Comparison of ENCODE assay signal across 16 cellular contexts in genomic region chr1:1832151-1832550, GRCh38. TPM values are rescaled to one million over a fixed set of nuclear protein-coding genes. Genes with fewer than 3 reads are reported as not detected.
A peak's percentile ranks its signal among the peaks of the same experiment; 100 is the strongest.
DNase-seq lines count a peak whose midpoint lies in the region; FAIRE-seq and TF ChIP-seq lines count a peak whose summit lies in the region.
"Had no signal": no experiment of that assay in that cellular context is flagged by ENCODE, and none has a peak within 500 bp of the region (broad histone marks: within the 10 kb centered on the region; RNA-seq: fewer than 3 reads in every experiment).

No MANE protein-coding gene starts in this region.

- H3K9me3 Mint-ChIP-seq in neural crest cell (no peaks in the 10 kb centered on the region), osteocyte (ENCODE audit: unreplicated experiment) (no peaks in the 10 kb centered on the region)

- peak overlapping the region; percentile 80 for H3K9ac ChIP-seq in OCI-LY1 (ENCODE audit: low read length)

- peaks cover 38% of the 10 kb centered on the region for H3K4me1 Mint-ChIP-seq in neural crest cell
- H3K4me1 Mint-ChIP-seq in osteocyte (ENCODE audit: unreplicated experiment): peaks cover 25% of the 10 kb centered on the region

- DNase-seq in D721Med (ENCODE audit: insufficient read length, low spot score) (peak; percentile 27), amniotic epithelial cell (ENCODE audit: low read depth) (peak; percentile 36), neural crest cell (ENCODE audit: low read depth, low spot score) (no peak), NCI-H526 treated with DMSO at 0.1 percent for 48 hours (lab: John Stamatoyannopoulos, UW) (no peak), osteocyte (ENCODE audit: extremely low spot score, unreplicated experiment) (no peak), DMS53 treated with DMSO at 0.1 percent for 48 hours (lab: John Stamatoyannopoulos, UW; ENCODE audit: unreplicated experiment) (no peak)
- DNase-seq: cortex of kidney, esophagus squamous epithelium, GDM1, heart right ventricle, NCI-H2081 treated with DMSO at 0.1 percent for 48 hours, retina, T-helper 9 cell, upper lobe of left lung had no signal

- peak overlapping the region; percentile 98 for H3K27ac ChIP-seq in OCI-LY1 (ENCODE audit: low read depth, low read length, poor library complexity, severe bottlenecking)
- H3K27ac ChIP-seq: esophagus squamous epithelium, upper lobe of left lung had no signal

- peak overlapping the region; percentile 45 for H3K4me3 Mint-ChIP-seq in neural crest cell
- no peak overlapping the region for H3K4me3 Mint-ChIP-seq in osteocyte (ENCODE audit: unreplicated experiment)

- no peaks in the 10 kb centered on the region for H3K9me3 ChIP-seq in OCI-LY1 (ENCODE audit: low read length)
- H3K9me3 ChIP-seq: esophagus squamous epithelium, heart right ventricle, upper lobe of left lung had no signal

- peaks cover 54% of the 10 kb centered on the region for H3K79me2 ChIP-seq in OCI-LY1 (ENCODE audit: insufficient read depth, low read length)

- H2AFZ ChIP-seq in OCI-LY1 (ENCODE audit: low read length): no peak overlapping the region

- peak overlapping the region; percentile 53 for H3K4me3 ChIP-seq in OCI-LY1 (ENCODE audit: low read depth, low read length, poor library complexity, severe bottlenecking)
- H3K4me3 ChIP-seq: esophagus squamous epithelium, heart right ventricle, upper lobe of left lung had no signal

- H3K9me2 ChIP-seq in OCI-LY1 (ENCODE audit: low read depth, low read length): no peaks in the 10 kb centered on the region

- H3K4me1 ChIP-seq in OCI-LY1 (ENCODE audit: insufficient read depth, low read length, severe bottlenecking): peaks cover 85% of the 10 kb centered on the region

- H3K27me3 Mint-ChIP-seq in neural crest cell (ENCODE audit: low read depth) (no peaks in the 10 kb centered on the region), osteocyte (ENCODE audit: unreplicated experiment) (no peaks in the 10 kb centered on the region)

- peak overlapping the region; percentile 68 for H3K4me2 ChIP-seq in OCI-LY1 (ENCODE audit: low read length)

- no peaks in the 10 kb centered on the region for H4K20me1 ChIP-seq in OCI-LY1 (ENCODE audit: insufficient read depth, low read length)

- H3K27ac Mint-ChIP-seq in neural crest cell (ENCODE audit: unreplicated experiment) (peak overlapping the region; percentile 93), osteocyte (ENCODE audit: unreplicated experiment) (no peak overlapping the region)

- TF ChIP-seq CTCF in D721Med (IDR thresholded peaks at IDR 0.05; ENCODE audit: insufficient read depth, missing control alignments) (no peak), OCI-LY1 (IDR thresholded peaks at IDR 0.05; ENCODE audit: low read length) (no peak), neural crest cell (conservative IDR thresholded peaks at IDR 0.05) (no peak), osteocyte (IDR thresholded peaks at IDR 0.05) (no peak)

- H3K36me3 Mint-ChIP-seq in neural crest cell (ENCODE audit: low read depth) (peaks cover 15% of the 10 kb centered on the region), osteocyte (ENCODE audit: unreplicated experiment) (peaks cover 33% of the 10 kb centered on the region)

- peaks cover 71% of the 10 kb centered on the region for H3K36me3 ChIP-seq in OCI-LY1 (ENCODE audit: insufficient read depth, low read length)

- H3F3A ChIP-seq in OCI-LY1 (ENCODE audit: insufficient read depth, low read length): no peaks in the 10 kb centered on the region

- H3K27me3 ChIP-seq in OCI-LY1 (ENCODE audit: insufficient read depth, low read length): no peaks in the 10 kb centered on the region
- H3K27me3 ChIP-seq: esophagus squamous epithelium, heart right ventricle, upper lobe of left lung had no signal

- no peak for FAIRE-seq in D721Med (lab: Jason Lieb, UNC)
- FAIRE-seq: HTR-8/SVneo had no signal

RNA-seq across cellular contexts. Expression of gene NADK, which starts 53.9 kb away (rescaled TPM):
- total RNA-seq in neural crest cell (88.4 and 91.9 TPM in 2 replicates), osteocyte (75.2 and 84.3 TPM in 2 replicates)

RNA-seq across cellular contexts. Expression of gene GNB1, which starts 58.7 kb away (rescaled TPM):
- total RNA-seq in neural crest cell (470 and 474 TPM in 2 replicates), osteocyte (394 and 407 TPM in 2 replicates)

Comparison
In these comparisons a context has a peak if more than half of its experiments do, and no peak if none do; other contexts are left out.
1. DNase-seq: peak in D721Med (single experiment) and amniotic epithelial cell (single experiment); none in neural crest cell (single experiment), NCI-H526 treated with DMSO at 0.1 percent for 48 hours (single experiment), osteocyte (single experiment) and DMS53 treated with DMSO at 0.1 percent for 48 hours (single experiment).